In the genomic region with DNA sequence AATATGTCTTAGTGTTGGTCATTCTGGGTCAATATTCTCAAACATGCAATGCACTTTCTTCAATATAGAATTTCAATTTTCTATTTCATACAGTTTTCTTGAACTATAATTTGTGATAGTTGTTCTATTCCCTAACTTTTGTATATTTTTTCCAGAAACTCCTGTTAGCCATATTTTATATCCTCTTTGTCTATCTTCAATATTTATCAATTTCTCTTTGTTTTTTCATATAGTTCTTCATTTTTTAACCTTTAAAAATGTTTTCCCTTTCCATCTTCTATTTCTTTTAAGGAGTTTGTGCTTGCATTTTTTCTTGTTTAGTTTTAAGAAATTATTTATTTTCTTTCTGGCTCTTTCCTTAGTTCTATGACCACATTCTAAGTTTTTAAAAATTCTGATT, we compare ENCODE assay signal across 23 cellular contexts.
"Had no signal": no experiment of that assay in that cellular context is flagged by ENCODE, and none has a peak within 500 bp of the region (broad histone marks: within the 10 kb centered on the region; RNA-seq: fewer than 3 reads in every experiment).

No MANE protein-coding gene starts in this region.

- H3K4me3 ChIP-seq: coronary artery, dorsolateral prefrontal cortex, esophagus muscularis mucosa, gastrocnemius medialis, heart right ventricle, left lung, lower lobe of right lung, mucosa of descending colon had no signal

- DNase-seq: dermis blood vessel endothelial cell; dorsolateral prefrontal cortex; effector CD4-positive, alpha-beta T cell; effector memory CD4-positive, alpha-beta T cell; foreskin keratinocyte; gastrocnemius medialis; glutamatergic neuron; head of caudate nucleus; heart right ventricle; hippocampal formation; left cardiac atrium; left lung; left ventricle myocardium superior; lower lobe of right lung; mesenchymal stem cell; mucosa of descending colon; naive B cell had no signal

- H3K36me3 ChIP-seq: esophagus muscularis mucosa, gastrocnemius medialis, heart right ventricle, left lung, lower lobe of right lung had no signal

- H3K9me3 ChIP-seq: esophagus muscularis mucosa, gastrocnemius medialis, left lung, lower lobe of right lung, mucosa of descending colon had no signal

- FAIRE-seq: colon, endothelial cell of umbilical vein, islet of Langerhans, keratinocyte had no signal

- H3K4me1 ChIP-seq: esophagus muscularis mucosa, foreskin keratinocyte, gastrocnemius medialis, left lung, lower lobe of right lung had no signal

- H3K27ac ChIP-seq: coronary artery, dorsolateral prefrontal cortex, esophagus muscularis mucosa, foreskin keratinocyte, gastrocnemius medialis, heart right ventricle, left lung, lower lobe of right lung had no signal

- H3K27me3 ChIP-seq: dorsolateral prefrontal cortex, esophagus muscularis mucosa, foreskin keratinocyte, gastrocnemius medialis, heart right ventricle, left lung had no signal

- ATAC-seq: foreskin keratinocyte, gastrocnemius medialis, heart right ventricle, left cardiac atrium, left lung, left ventricle myocardium superior, lower lobe of right lung, mucosa of descending colon had no signal
